Comparison of ENCODE assay signal across 14 cellular contexts in genomic region chr3:184177767-184178306, GRCh38. TPM values are rescaled to one million over a fixed set of nuclear protein-coding genes. Genes with fewer than 3 reads are reported as not detected.
DNase-seq lines count a peak whose midpoint lies in the region; ATAC-seq and TF ChIP-seq lines count a peak whose summit lies in the region.
"Had no signal": no experiment of that assay in that cellular context is flagged by ENCODE, and none has a peak within 500 bp of the region (broad histone marks: within the 10 kb centered on the region; RNA-seq: fewer than 3 reads in every experiment).

No MANE protein-coding gene starts in this region.

- H3K9me3 ChIP-seq in Caco-2, result no peaks in the 10 kb centered on the region
- H3K9me3 ChIP-seq in T-helper 17 cell (ENCODE audit: control insufficient read depth, low read length, poor library complexity, severe bottlenecking), result no peaks in the 10 kb centered on the region
- no peaks in the 10 kb centered on the region for H3K9me3 ChIP-seq in esophagus squamous epithelium
- H3K9me3 ChIP-seq in skeletal muscle satellite cell (replicated peaks; ENCODE audit: low read length), result no peaks in the 10 kb centered on the region
- H3K9me3 ChIP-seq: suprapubic skin had no signal

- H3K27me3 ChIP-seq in Caco-2 (replicated peaks; ENCODE audit: control insufficient read depth, insufficient read depth, low read length) (no peaks in the 10 kb centered on the region), esophagus squamous epithelium (no peaks in the 10 kb centered on the region), skeletal muscle satellite cell (ENCODE audit: control insufficient read depth, insufficient read depth, low read length) (no peaks in the 10 kb centered on the region)
- H3K27me3 ChIP-seq: suprapubic skin had no signal

- H3K4me1 Mint-ChIP-seq in Caco-2 (ENCODE audit: low read depth, unreplicated experiment) (peaks cover 4% of the 10 kb centered on the region), T-helper 17 cell (peaks cover 18% of the 10 kb centered on the region)

- H3K4me3 Mint-ChIP-seq in Caco-2 (ENCODE audit: unreplicated experiment), result no peak overlapping the region
- H3K4me3 Mint-ChIP-seq in T-helper 17 cell, result no peak overlapping the region
- H3K4me3 Mint-ChIP-seq: activated CD4-positive, alpha-beta memory T cell treated with anti-CD3 and anti-CD28 coated beads, Interleukin-2, amount 10 ng/mL, durations not matched to agents 7 days and 5 days had no signal

- POLR2A ChIA-PET in Caco-2 (lab: Charles Lee), result no interaction called here

- no peak for DNase-seq in Caco-2
- no peak for DNase-seq in T-helper 17 cell
- no peak for DNase-seq in esophagus squamous epithelium (lab: John Stamatoyannopoulos, UW)
- DNase-seq in MV-4-11 (lab: John Stamatoyannopoulos, UW), result no peak
- no peak for DNase-seq in NCI-H1105 treated with DMSO at 0.1 percent for 48 hours (lab: John Stamatoyannopoulos, UW)
- DNase-seq: activated CD4-positive, alpha-beta memory T cell treated with anti-CD3 and anti-CD28 coated beads, Interleukin-2, amount 10 ng/mL, durations not matched to agents 7 days and 5 days; DMS53; stimulated activated CD4-positive, alpha-beta T cell treated with anti-CD3 and anti-CD28 coated beads, Interleukin-4, amount 100 ng/mL, for 4 hours had no signal

- 89 to 91% methylated on average over 13 of the region's 14 CpGs for WGBS in esophagus squamous epithelium, 2 donors

- H3K27ac ChIP-seq in esophagus squamous epithelium, result peak overlapping the region in 3 of 4 donors; percentile 97 to 98 (median 98)

- ATAC-seq in T-helper 17 cell, result no peak
- no peak for ATAC-seq in HG03280 (IDR thresholded peaks at IDR 0.05; ENCODE audit: unreplicated experiment)
- no peak for ATAC-seq in HG03039 (IDR thresholded peaks at IDR 0.05; ENCODE audit: unreplicated experiment)

- intact Hi-C loops in Caco-2 (cut with micrococcal nuclease; ENCODE audit: unreplicated experiment), result no loop called here
- intact Hi-C loops in esophagus squamous epithelium (cut with DNase I), result no loop called here

- H3K4me3 ChIP-seq in Caco-2 (ENCODE audit: low read depth, low read length) (no peak overlapping the region), esophagus squamous epithelium (peak overlapping the region in 1 of 4 donors; percentile 99), skeletal muscle satellite cell (ENCODE audit: low read length) (peak overlapping the region; percentile 99)

- H3K9ac ChIP-seq in skeletal muscle satellite cell (ENCODE audit: low read depth, low read length), result peak overlapping the region; percentile 99

- BruUV-seq in Caco-2 (replicated peaks; lab: Mats Ljungman, UMichigan), result no TSS peak

- H3K4me1 ChIP-seq in Caco-2, result peaks cover 11% of the 10 kb centered on the region
- H3K4me1 ChIP-seq in esophagus squamous epithelium, result peaks cover 39 to 54% (median 45%) of the 10 kb centered on the region in 3 donors
- H3K4me1 ChIP-seq in skeletal muscle satellite cell (ENCODE audit: control insufficient read depth, insufficient read depth, low read length), result peaks cover 54% of the 10 kb centered on the region

- no peak for TF ChIP-seq CTCF in Caco-2 (IDR thresholded peaks at IDR 0.05; ENCODE audit: insufficient read depth in 1 of 2, low read depth in 1 of 2, low read length in 1 of 2, severe bottlenecking in 1 of 2, unreplicated experiment in 1 of 2)
- no peak for TF ChIP-seq CTCF in esophagus squamous epithelium (IDR thresholded peaks at IDR 0.05)

- H3K36me3 ChIP-seq in Caco-2 (ENCODE audit: control insufficient read depth, insufficient read depth, low read length), result peaks cover 7% of the 10 kb centered on the region
- H3K36me3 ChIP-seq in esophagus squamous epithelium, result peaks cover 49 to 62% (median 58%) of the 10 kb centered on the region in 3 donors
- H3K36me3 ChIP-seq in skeletal muscle satellite cell (ENCODE audit: insufficient read depth, low read length), result peaks cover 70% of the 10 kb centered on the region

- H3K9me3 Mint-ChIP-seq in Caco-2 (ENCODE audit: unreplicated experiment), result no peaks in the 10 kb centered on the region
- H3K9me3 Mint-ChIP-seq: activated CD4-positive, alpha-beta memory T cell treated with anti-CD3 and anti-CD28 coated beads, Interleukin-2, amount 10 ng/mL, durations not matched to agents 7 days and 5 days had no signal

- H3K27ac Mint-ChIP-seq in Caco-2 (ENCODE audit: unreplicated experiment) (peak overlapping the region; percentile 77), T-helper 17 cell (peak overlapping the region; percentile 19)
- H3K27ac Mint-ChIP-seq: activated CD4-positive, alpha-beta memory T cell treated with anti-CD3 and anti-CD28 coated beads, Interleukin-2, amount 10 ng/mL, durations not matched to agents 7 days and 5 days had no signal

- no peak for TF ChIP-seq POLR2A in esophagus squamous epithelium (IDR thresholded peaks at IDR 0.05)

- CTCF ChIA-PET in Caco-2 (lab: Charles Lee), result interaction anchor here (1.2 kb wide), 1 partner anchor 8 kb away, joined by 4 read pairs; the partner anchor contains the start of gene ABCF3

- H3K4me2 ChIP-seq in skeletal muscle satellite cell (ENCODE audit: low read length), result peak overlapping the region; percentile 95

- H3K36me3 Mint-ChIP-seq in Caco-2 (ENCODE audit: insufficient read depth, unreplicated experiment), result peaks cover 37% of the 10 kb centered on the region
- peaks cover 5% of the 10 kb centered on the region for H3K36me3 Mint-ChIP-seq in T-helper 17 cell (ENCODE audit: low read depth)

- H3K27me3 Mint-ChIP-seq in Caco-2 (ENCODE audit: insufficient read depth, unreplicated experiment) (no peaks in the 10 kb centered on the region), T-helper 17 cell (no peaks in the 10 kb centered on the region)
- H3K27me3 Mint-ChIP-seq: activated CD4-positive, alpha-beta memory T cell treated with anti-CD3 and anti-CD28 coated beads, Interleukin-2, amount 10 ng/mL, durations not matched to agents 7 days and 5 days; activated naive CD8-positive, alpha-beta T cell had no signal

RNA-seq across cellular contexts. Expression of gene AP2M1, which starts 3.2 kb away (rescaled TPM):
- total RNA-seq in Caco-2 (2022) (202 and 214 TPM in 2 replicates), T-helper 17 cell (100 to 1,000 TPM; 120 to 164 TPM), esophagus squamous epithelium (100 to 1,000 TPM; 139 to 212 (median 208) TPM)
- total RNA-seq in skeletal muscle satellite cell (2012; rRNA removed), result 395 and 485 TPM in 2 replicates

RNA-seq across cellular contexts. Expression of gene ABCF3, which starts 8.2 kb away (rescaled TPM):
- total RNA-seq in Caco-2 (2022) (68.8 and 69.8 TPM in 2 replicates), T-helper 17 cell (100 to 1,000 TPM; 118 to 120 TPM), esophagus squamous epithelium (10 to 100 TPM; 31.4 to 63.1 (median 40.5) TPM)
- total RNA-seq in skeletal muscle satellite cell (2012; rRNA removed), result 32.7 and 37.8 TPM in 2 replicates

RNA-seq across cellular contexts. Expression of gene DVL3, which starts 22.7 kb away (rescaled TPM):
- total RNA-seq in Caco-2 (2022), result 83.9 and 86.7 TPM in 2 replicates
- total RNA-seq in T-helper 17 cell, result 10 to 100 TPM; 31.5 to 42.9 TPM
- total RNA-seq in esophagus squamous epithelium, result 10 to 100 TPM; 28.9 to 45.2 (median 34.4) TPM
- total RNA-seq in skeletal muscle satellite cell (2012; rRNA removed), result 25.9 and 28.6 TPM in 2 replicates

RNA-seq across cellular contexts. Expression of gene EIF2B5, which starts 42.7 kb away (rescaled TPM):
- 43.8 and 52.9 TPM in 2 replicates for total RNA-seq in Caco-2 (2022)
- total RNA-seq in T-helper 17 cell, result 10 to 100 TPM; 49.5 to 53.8 TPM
- 10 to 100 TPM; 27.2 to 51.5 (median 42.1) TPM for total RNA-seq in esophagus squamous epithelium
- total RNA-seq in skeletal muscle satellite cell (2012; rRNA removed), result 21.0 and 23.4 TPM in 2 replicates

RNA-seq across cellular contexts. Expression of gene VWA5B2, which starts 51.5 kb away (rescaled TPM):
- total RNA-seq in Caco-2 (2022) (0.79 and 1.6 TPM in 2 replicates), T-helper 17 cell (not detected), esophagus squamous epithelium (under 1 TPM in 1 of 4 donors, not detected in 3; 0.22 TPM)
- total RNA-seq in skeletal muscle satellite cell (2012; rRNA removed), result not detected in 2 replicates
- total RNA-seq: activated CD4-positive, alpha-beta memory T cell treated with anti-CD3 and anti-CD28 coated beads, Interleukin-2, amount 10 ng/mL, durations not matched to agents 7 days and 5 days; kidney epithelial cell had no signal
